ENCODE assay signal across 1 cellular context in the genomic region with DNA sequence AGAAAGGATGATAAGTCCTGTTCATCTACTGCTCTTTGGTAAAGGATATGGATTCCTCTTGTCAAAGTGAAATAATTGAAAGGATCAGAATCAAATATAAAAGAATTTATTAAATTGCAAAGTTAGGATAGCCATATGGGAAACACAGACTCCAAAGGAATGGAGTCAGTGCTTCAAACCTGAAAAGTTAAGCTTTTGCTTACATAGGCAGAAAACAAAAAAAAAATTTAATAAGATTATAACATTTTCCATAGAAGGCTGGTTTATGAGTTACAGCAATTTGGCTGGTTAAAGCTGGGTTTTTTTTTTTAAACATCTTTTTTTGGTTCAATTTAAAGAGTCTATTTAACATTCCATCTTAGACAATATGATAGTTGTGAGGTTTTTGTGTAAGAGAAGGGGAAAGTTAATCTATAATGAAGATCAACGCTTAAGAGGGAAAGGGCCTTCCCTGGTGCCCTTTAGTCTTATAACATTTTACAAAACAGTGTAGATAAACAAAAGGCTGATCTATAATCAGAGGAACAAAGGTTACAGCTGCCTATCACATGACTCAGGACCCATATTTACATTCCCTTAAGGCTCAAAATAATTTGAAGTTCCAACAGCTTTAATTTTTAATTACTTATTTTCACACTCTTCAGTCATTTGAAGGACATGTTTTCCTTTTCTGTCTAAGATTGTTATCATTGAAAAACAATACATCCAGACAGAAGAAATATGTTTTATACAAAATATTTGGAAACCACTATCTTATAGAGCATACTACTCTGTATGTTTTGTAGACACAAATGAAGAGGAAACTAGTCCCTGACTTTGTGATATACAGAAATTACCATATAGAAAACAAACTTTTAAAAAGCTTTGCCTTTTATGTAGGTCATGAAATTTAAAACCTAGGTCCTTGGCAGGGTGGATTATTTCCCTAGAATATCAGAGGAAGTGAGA.
A peak's percentile ranks its signal among the peaks of the same experiment; 100 is the strongest.
TF ChIP-seq lines count a peak whose summit lies in the region.

No MANE protein-coding gene starts in this region.

TF ChIP-seq in HepG2, 621 proteins besides CTCF, POLR2A, EP300 and RAD21 (continued from another document and continues in another):
- TF ChIP-seq, protein P1, sequence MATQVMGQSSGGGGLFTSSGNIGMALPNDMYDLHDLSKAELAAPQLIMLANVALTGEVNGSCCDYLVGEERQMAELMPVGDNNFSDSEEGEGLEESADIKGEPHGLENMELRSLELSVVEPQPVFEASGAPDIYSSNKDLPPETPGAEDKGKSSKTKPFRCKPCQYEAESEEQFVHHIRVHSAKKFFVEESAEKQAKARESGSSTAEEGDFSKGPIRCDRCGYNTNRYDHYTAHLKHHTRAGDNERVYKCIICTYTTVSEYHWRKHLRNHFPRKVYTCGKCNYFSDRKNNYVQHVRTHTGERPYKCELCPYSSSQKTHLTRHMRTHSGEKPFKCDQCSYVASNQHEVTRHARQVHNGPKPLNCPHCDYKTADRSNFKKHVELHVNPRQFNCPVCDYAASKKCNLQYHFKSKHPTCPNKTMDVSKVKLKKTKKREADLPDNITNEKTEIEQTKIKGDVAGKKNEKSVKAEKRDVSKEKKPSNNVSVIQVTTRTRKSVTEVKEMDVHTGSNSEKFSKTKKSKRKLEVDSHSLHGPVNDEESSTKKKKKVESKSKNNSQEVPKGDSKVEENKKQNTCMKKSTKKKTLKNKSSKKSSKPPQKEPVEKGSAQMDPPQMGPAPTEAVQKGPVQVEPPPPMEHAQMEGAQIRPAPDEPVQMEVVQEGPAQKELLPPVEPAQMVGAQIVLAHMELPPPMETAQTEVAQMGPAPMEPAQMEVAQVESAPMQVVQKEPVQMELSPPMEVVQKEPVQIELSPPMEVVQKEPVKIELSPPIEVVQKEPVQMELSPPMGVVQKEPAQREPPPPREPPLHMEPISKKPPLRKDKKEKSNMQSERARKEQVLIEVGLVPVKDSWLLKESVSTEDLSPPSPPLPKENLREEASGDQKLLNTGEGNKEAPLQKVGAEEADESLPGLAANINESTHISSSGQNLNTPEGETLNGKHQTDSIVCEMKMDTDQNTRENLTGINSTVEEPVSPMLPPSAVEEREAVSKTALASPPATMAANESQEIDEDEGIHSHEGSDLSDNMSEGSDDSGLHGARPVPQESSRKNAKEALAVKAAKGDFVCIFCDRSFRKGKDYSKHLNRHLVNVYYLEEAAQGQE (IDR thresholded peaks at IDR 0.05; ENCODE audit: borderline replicate concordance in 1 of 2, low read depth in 1 of 2, low read length in 2 of 2), result no peak
- TF ChIP-seq MNT (IDR thresholded peaks at IDR 0.05) (no peak), SMC3 (IDR thresholded peaks at IDR 0.05; ENCODE audit: low read length) (no peak), DDIT3 (CRISPR knock-in tag; IDR thresholded peaks at IDR 0.05) (no peak), GATAD2A (CRISPR knock-in tag; IDR thresholded peaks at IDR 0.05) (peak; percentile 93), CBFB (CRISPR knock-in tag; IDR thresholded peaks at IDR 0.05) (no peak), MAZ (IDR thresholded peaks at IDR 0.05; ENCODE audit: borderline replicate concordance, low read depth, low read length) (no peak), MAZ (CRISPR knock-in tag; IDR thresholded peaks at IDR 0.05; ENCODE audit: low read depth) (no peak), KLF6 (CRISPR knock-in tag; IDR thresholded peaks at IDR 0.05) (no peak), SIX4 (CRISPR knock-in tag; IDR thresholded peaks at IDR 0.05) (no peak), SSRP1 (CRISPR knock-in tag; IDR thresholded peaks at IDR 0.05) (no peak), NFE2 (CRISPR knock-in tag; IDR thresholded peaks at IDR 0.05) (no peak), ZNF343 (CRISPR knock-in tag; IDR thresholded peaks at IDR 0.05) (no peak), ZNF790 (CRISPR knock-in tag; IDR thresholded peaks at IDR 0.05; ENCODE audit: borderline replicate concordance) (no peak), U2AF1 (optimal IDR thresholded peaks at IDR 0.05; ENCODE audit: low read depth, low read length) (no peak), ZSCAN25 (CRISPR knock-in tag; IDR thresholded peaks at IDR 0.05) (no peak), SP5 (CRISPR knock-in tag; IDR thresholded peaks at IDR 0.05; ENCODE audit: borderline replicate concordance, low read depth) (peak; percentile 14; the same call in 1 of the 2 replicates), ZNF562 (CRISPR knock-in tag; IDR thresholded peaks at IDR 0.05; ENCODE audit: borderline replicate concordance) (no peak), BHLHE40 (IDR thresholded peaks at IDR 0.05; ENCODE audit: low read length) (0 out of 2 replicates have a peak, but pooled peaks have one; percentile 31), RARA (CRISPR knock-in tag; IDR thresholded peaks at IDR 0.05) (peak; percentile 61), ZNF441 (CRISPR knock-in tag; IDR thresholded peaks at IDR 0.05; ENCODE audit: borderline replicate concordance) (no peak), CEBPZ (IDR thresholded peaks at IDR 0.05; ENCODE audit: low read length) (no peak), PRDM10 (CRISPR knock-in tag; IDR thresholded peaks at IDR 0.05; ENCODE audit: low read depth) (no peak), NCOA1 (CRISPR knock-in tag; IDR thresholded peaks at IDR 0.05) (no peak), MEIS2 (CRISPR knock-in tag; IDR thresholded peaks at IDR 0.05) (no peak), ZNF451 (CRISPR knock-in tag; IDR thresholded peaks at IDR 0.05) (no peak), GATAD1 (CRISPR knock-in tag; IDR thresholded peaks at IDR 0.05) (0 out of 2 replicates have a peak, but pooled peaks have one; percentile 41), HNF4A (CRISPR knock-in tag; IDR thresholded peaks at IDR 0.05) (peak; percentile 93), ZNF574 (CRISPR knock-in tag; IDR thresholded peaks at IDR 0.05) (no peak), ZNF121 (CRISPR knock-in tag; IDR thresholded peaks at IDR 0.05) (no peak), ZKSCAN1 (IDR thresholded peaks at IDR 0.05; ENCODE audit: low read length) (no peak), REXO4 (CRISPR knock-in tag; IDR thresholded peaks at IDR 0.05; ENCODE audit: borderline replicate concordance) (no peak), YEATS4 (CRISPR knock-in tag; IDR thresholded peaks at IDR 0.05; ENCODE audit: borderline replicate concordance) (no peak), EHMT2 (IDR thresholded peaks at IDR 0.05; ENCODE audit: borderline replicate concordance, low read depth, low read length) (peak; percentile 74; the same call in 1 of the 2 replicates)
- TF ChIP-seq, protein P2, sequence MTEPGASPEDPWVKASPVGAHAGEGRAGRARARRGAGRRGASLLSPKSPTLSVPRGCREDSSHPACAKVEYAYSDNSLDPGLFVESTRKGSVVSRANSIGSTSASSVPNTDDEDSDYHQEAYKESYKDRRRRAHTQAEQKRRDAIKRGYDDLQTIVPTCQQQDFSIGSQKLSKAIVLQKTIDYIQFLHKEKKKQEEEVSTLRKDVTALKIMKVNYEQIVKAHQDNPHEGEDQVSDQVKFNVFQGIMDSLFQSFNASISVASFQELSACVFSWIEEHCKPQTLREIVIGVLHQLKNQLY (CRISPR knock-in tag; IDR thresholded peaks at IDR 0.05), result peak; percentile 94
- TF ChIP-seq, protein P3, sequence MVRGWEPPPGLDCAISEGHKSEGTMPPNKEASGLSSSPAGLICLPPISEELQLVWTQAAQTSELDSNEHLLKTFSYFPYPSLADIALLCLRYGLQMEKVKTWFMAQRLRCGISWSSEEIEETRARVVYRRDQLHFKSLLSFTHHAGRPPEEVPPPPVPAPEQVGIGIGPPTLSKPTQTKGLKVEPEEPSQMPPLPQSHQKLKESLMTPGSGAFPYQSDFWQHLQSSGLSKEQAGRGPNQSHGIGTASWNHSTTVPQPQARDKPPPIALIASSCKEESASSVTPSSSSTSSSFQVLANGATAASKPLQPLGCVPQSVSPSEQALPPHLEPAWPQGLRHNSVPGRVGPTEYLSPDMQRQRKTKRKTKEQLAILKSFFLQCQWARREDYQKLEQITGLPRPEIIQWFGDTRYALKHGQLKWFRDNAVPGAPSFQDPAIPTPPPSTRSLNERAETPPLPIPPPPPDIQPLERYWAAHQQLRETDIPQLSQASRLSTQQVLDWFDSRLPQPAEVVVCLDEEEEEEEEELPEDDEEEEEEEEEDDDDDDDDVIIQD (CRISPR knock-in tag; IDR thresholded peaks at IDR 0.05; ENCODE audit: low read depth), result peak; percentile 84
- TF ChIP-seq, protein P4, sequence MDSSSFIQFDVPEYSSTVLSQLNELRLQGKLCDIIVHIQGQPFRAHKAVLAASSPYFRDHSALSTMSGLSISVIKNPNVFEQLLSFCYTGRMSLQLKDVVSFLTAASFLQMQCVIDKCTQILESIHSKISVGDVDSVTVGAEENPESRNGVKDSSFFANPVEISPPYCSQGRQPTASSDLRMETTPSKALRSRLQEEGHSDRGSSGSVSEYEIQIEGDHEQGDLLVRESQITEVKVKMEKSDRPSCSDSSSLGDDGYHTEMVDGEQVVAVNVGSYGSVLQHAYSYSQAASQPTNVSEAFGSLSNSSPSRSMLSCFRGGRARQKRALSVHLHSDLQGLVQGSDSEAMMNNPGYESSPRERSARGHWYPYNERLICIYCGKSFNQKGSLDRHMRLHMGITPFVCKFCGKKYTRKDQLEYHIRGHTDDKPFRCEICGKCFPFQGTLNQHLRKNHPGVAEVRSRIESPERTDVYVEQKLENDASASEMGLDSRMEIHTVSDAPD (CRISPR knock-in tag; IDR thresholded peaks at IDR 0.05), result no peak
